ENCODE assay signal across 28 cellular contexts in genomic region chr14:69797573-69798338, GRCh38. TPM values are rescaled to one million over a fixed set of nuclear protein-coding genes. Genes with fewer than 3 reads are reported as not detected.
DNase-seq lines count a peak whose midpoint lies in the region; ATAC-seq, FAIRE-seq and TF ChIP-seq lines count a peak whose summit lies in the region.
"Had no signal": no experiment of that assay in that cellular context is flagged by ENCODE, and none has a peak within 500 bp of the region (broad histone marks: within the 10 kb centered on the region; RNA-seq: fewer than 3 reads in every experiment).

No MANE protein-coding gene starts in this region.

- 44% methylated on average over 5 of the region's 5 CpGs for WGBS in liver
- 53 to 65% (median 56%) methylated on average over 5 of the region's 5 CpGs for WGBS in small intestine, 3 donors

- no peak for TF ChIP-seq RAD21 in liver (IDR thresholded peaks at IDR 0.05)

- in situ Hi-C loops in HAP-1 (cut with MboI; ENCODE audit: low sequenced_read_pairs): no loop called here

- H3K4me3 Mint-ChIP-seq in stimulated activated memory B cell treated with anti-CD40 and anti-IgM and Interleukin-4, amounts not matched to agents 10 μg/mL and 1 μg/mL and 100 μg/mL, for 72 hours: no peak overlapping the region
- H3K4me3 Mint-ChIP-seq: CD4-positive, alpha-beta T cell; HFFc6 had no signal

- no peaks in the 10 kb centered on the region for H3K4me1 Mint-ChIP-seq in stimulated activated memory B cell treated with anti-CD40 and anti-IgM and Interleukin-4, amounts not matched to agents 10 μg/mL and 1 μg/mL and 100 μg/mL, for 72 hours

- no peaks in the 10 kb centered on the region for H3K9me3 ChIP-seq in liver (ENCODE audit: control insufficient read depth in 4 of 4, low read length in 3 of 4)
- H3K9me3 ChIP-seq in small intestine (ENCODE audit: control insufficient read depth, low read depth): no peaks in the 10 kb centered on the region
- no peaks in the 10 kb centered on the region for H3K9me3 ChIP-seq in HAP-1
- H3K9me3 ChIP-seq: A549, MG63 had no signal

- H3K9me3 Mint-ChIP-seq in stimulated activated memory B cell treated with anti-CD40 and anti-IgM and Interleukin-4, amounts not matched to agents 10 μg/mL and 1 μg/mL and 100 μg/mL, for 72 hours: peaks cover 4% of the 10 kb centered on the region
- H3K9me3 Mint-ChIP-seq: CD4-positive, alpha-beta T cell; HFFc6 had no signal

- peaks cover 15% of the 10 kb centered on the region for H3K36me3 Mint-ChIP-seq in stimulated activated memory B cell treated with anti-CD40 and anti-IgM and Interleukin-4, amounts not matched to agents 10 μg/mL and 1 μg/mL and 100 μg/mL, for 72 hours

- no peaks in the 10 kb centered on the region for H3K36me3 ChIP-seq in liver (ENCODE audit: control insufficient read depth in 4 of 4, insufficient read depth in 3 of 4, low read depth in 1 of 4, low read length in 3 of 4)
- H3K36me3 ChIP-seq in small intestine (ENCODE audit: control insufficient read depth in 2 of 2, insufficient read depth in 2 of 2, low read length in 2 of 2): no peaks in the 10 kb centered on the region
- no peaks in the 10 kb centered on the region for H3K36me3 ChIP-seq in HAP-1 (replicated peaks)
- H3K36me3 ChIP-seq: MG63 had no signal

- no peak overlapping the region for H3K27ac Mint-ChIP-seq in stimulated activated memory B cell treated with anti-CD40 and anti-IgM and Interleukin-4, amounts not matched to agents 10 μg/mL and 1 μg/mL and 100 μg/mL, for 72 hours
- H3K27ac Mint-ChIP-seq: CD4-positive, alpha-beta T cell; HFFc6 had no signal

- H3K4me1 ChIP-seq in liver (ENCODE audit: control insufficient read depth in 4 of 4, insufficient read depth in 4 of 4, low read length in 3 of 4) (peaks cover 17 to 40% (median 29%) of the 10 kb centered on the region in 4 donors), small intestine (ENCODE audit: control insufficient read depth in 2 of 2, insufficient read depth in 1 of 2, low read depth in 1 of 2, low read length in 1 of 2) (peaks cover 0 to 5% of the 10 kb centered on the region in 2 donors), HAP-1 (no peaks in the 10 kb centered on the region)
- H3K4me1 ChIP-seq: A549 had no signal

- peak; percentile 19 for ATAC-seq in esophagus mucosa
- no peak for ATAC-seq in stimulated activated memory B cell treated with anti-CD40 and anti-IgM and Interleukin-4, amounts not matched to agents 10 μg/mL and 1 μg/mL and 100 μg/mL, for 72 hours
- ATAC-seq: A549 had no signal

- peak overlapping the region; percentile 80 to 94 for H3K27ac ChIP-seq in liver (ENCODE audit: low read depth in 1 of 2, low read length in 2 of 2)
- H3K27ac ChIP-seq in small intestine (ENCODE audit: low read depth in 1 of 2, low read length in 1 of 2): peak overlapping the region in 1 of 2 donors; percentile 38
- H3K27ac ChIP-seq: A549, SK-N-MC had no signal

- FAIRE-seq in HTR-8/SVneo (lab: Jason Lieb, UNC) (peak; percentile 44), small intestine (lab: Jason Lieb, UNC) (no peak)
- FAIRE-seq: A549, GM12891, GM18507, H54 had no signal

- no peaks in the 10 kb centered on the region for H3K27me3 ChIP-seq in liver (ENCODE audit: control insufficient read depth in 4 of 4, insufficient read depth in 4 of 4, low read length in 3 of 4)
- H3K27me3 ChIP-seq in small intestine (ENCODE audit: control insufficient read depth in 2 of 2, insufficient read depth in 2 of 2, low read length in 2 of 2): no peaks in the 10 kb centered on the region
- H3K27me3 ChIP-seq in HAP-1 (ENCODE audit: low read depth): peaks cover 3% of the 10 kb centered on the region; the same call in 1 of the 2 replicates
- H3K27me3 ChIP-seq: MG63 had no signal

- TF ChIP-seq CTCF in liver (IDR thresholded peaks at IDR 0.05; ENCODE audit: low read depth, low read length, missing input control): no peak

- H3K4me3 ChIP-seq in liver (ENCODE audit: low read depth in 1 of 3, low read length in 3 of 3) (peak overlapping the region; percentile 52 to 89 (median 87)), small intestine (ENCODE audit: low read depth in 1 of 2, low read length in 2 of 2) (no peak overlapping the region), HAP-1 (no peak overlapping the region)
- H3K4me3 ChIP-seq: A549, MG63, SK-N-MC had no signal

- H3K27me3 Mint-ChIP-seq in stimulated activated memory B cell treated with anti-CD40 and anti-IgM and Interleukin-4, amounts not matched to agents 10 μg/mL and 1 μg/mL and 100 μg/mL, for 72 hours: peaks cover 19% of the 10 kb centered on the region

- DNase-seq in HTR-8/SVneo (ENCODE audit: insufficient read length, low spot score) (no peak), small intestine (peak; percentile 43), NCI-H526 (lab: John Stamatoyannopoulos, UW) (no peak), HAP-1 (ENCODE audit: low spot score in 2 of 2) (no peak)
- DNase-seq in stimulated activated CD4-positive, alpha-beta T cell treated with anti-CD3 and anti-CD28 coated beads, Interleukin-4, amount 100 ng/mL, for 1 hour: no peak
- DNase-seq: CD4-positive, alpha-beta T cell; DMS53; EL; HFFc6; Kasumi-1; MG63; NCI-H1048; NCI-H1436 treated with DMSO at 0.1 percent for 48 hours; NCI-H2029; NCI-H2171 treated with DMSO at 0.1 percent for 48 hours; NCI-H446 treated with DMSO at 0.1 percent for 48 hours; NCI-H748 treated with DMSO at 0.1 percent for 48 hours; SHP77 had no signal

- no peak overlapping the region for H3K9ac ChIP-seq in liver (ENCODE audit: low read depth in 1 of 2, low read length in 2 of 2)

TF ChIP-seq in liver, 16 proteins besides CTCF, POLR2A, EP300 and RAD21:
- TF ChIP-seq RXRA (IDR thresholded peaks at IDR 0.05): peak in 1 of 2 donors; percentile 78
- no peak for TF ChIP-seq JUND (IDR thresholded peaks at IDR 0.05)
- TF ChIP-seq NR2F2 (IDR thresholded peaks at IDR 0.05): no peak
- peak; percentile 1 for TF ChIP-seq MAX (IDR thresholded peaks at IDR 0.05)
- peak; percentile 17 to 79 for TF ChIP-seq HNF4A (conservative IDR thresholded peaks at IDR 0.05)
- no peak for TF ChIP-seq GABPA (IDR thresholded peaks at IDR 0.05 in 1 of 2, conservative IDR thresholded peaks at IDR 0.05 in 1 of 2)
- peak; percentile 63 for TF ChIP-seq SP1 (IDR thresholded peaks at IDR 0.05)
- no peak for TF ChIP-seq ATF3 (IDR thresholded peaks at IDR 0.05)

RNA-seq across cellular contexts. Expression of gene SLC10A1, which starts 0.7 kb away (rescaled TPM):
- total RNA-seq in esophagus mucosa (not detected), liver (10 to 100 TPM in 1 of 2 donors, 1 to 10 TPM in 1; 1.1 to 77.3 TPM)
- polyA plus RNA-seq in liver (10 to 100 TPM; 52.2 to 68.5 TPM), small intestine (under 1 TPM in 1 of 3 donors, not detected in 2; 0.04 TPM)
- total RNA-seq: CD4-positive, alpha-beta T cell; HFFc6; OCI-LY7 had no signal
- polyA plus RNA-seq: A549, BJ had no signal

RNA-seq across cellular contexts. Expression of gene SRSF5, which starts 30.8 kb away (rescaled TPM):
- total RNA-seq in esophagus mucosa (217 TPM), liver (100 to 1,000 TPM in 1 of 2 donors, 10 to 100 TPM in 1; 74.4 to 254 TPM)
- polyA plus RNA-seq in liver (100 to 1,000 TPM in 1 of 2 donors, 10 to 100 TPM in 1; 89.7 to 205 TPM), small intestine (100 to 1,000 TPM; 216 to 250 (median 249) TPM)

Comparison
In these comparisons a context has a peak if more than half of its experiments do, and no peak if none do; other contexts are left out.
1. H3K4me3 ChIP-seq: peak in liver (3 of 3); none in small intestine (0 of 2) and HAP-1 (single experiment).